ENCODE assay signal across 8 cellular contexts in the genomic region with DNA sequence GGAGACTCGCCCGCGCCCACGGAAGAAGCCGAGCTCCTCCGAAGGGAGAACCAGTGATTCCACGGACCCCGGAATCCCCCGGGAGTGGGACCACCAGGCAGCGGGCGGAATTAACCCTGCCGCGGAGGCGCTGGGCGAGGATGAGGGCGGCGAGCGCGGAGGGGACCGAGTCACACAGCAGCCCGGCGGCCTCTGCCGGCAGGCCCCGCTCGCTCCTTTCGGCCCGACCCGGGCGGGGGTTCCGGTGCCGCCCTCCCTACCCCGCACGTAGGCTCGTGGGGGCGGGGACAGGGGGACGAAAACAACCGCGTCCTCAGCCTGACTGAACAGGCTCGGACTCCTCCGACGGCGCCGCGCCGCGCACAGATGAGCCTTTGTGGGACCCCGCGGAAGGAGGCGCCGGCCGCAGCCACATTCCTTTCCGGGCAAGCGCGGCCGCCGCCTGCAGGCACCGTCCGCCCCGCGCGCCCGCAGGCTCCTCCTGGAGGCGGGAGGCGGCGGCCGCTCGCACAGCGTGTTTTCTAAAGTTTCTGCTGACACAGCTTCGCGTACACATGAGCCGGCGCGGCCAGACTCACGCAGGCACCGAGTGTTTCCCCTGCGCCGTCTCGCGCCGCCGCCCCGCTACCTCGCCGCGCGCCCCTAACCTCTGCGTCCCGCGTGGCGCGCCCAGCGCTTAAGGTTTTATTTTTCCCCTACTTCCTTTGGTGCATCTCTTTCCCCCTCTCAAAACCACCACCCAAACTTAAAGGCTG.
A peak's percentile ranks its signal among the peaks of the same experiment; 100 is the strongest.
DNase-seq lines count a peak whose midpoint lies in the region; TF ChIP-seq lines count a peak whose summit lies in the region.

No MANE protein-coding gene starts in this region.

- H4K20me1 ChIP-seq in GM23248 (ENCODE audit: insufficient read depth), result no peaks in the 10 kb centered on the region

- no peaks in the 10 kb centered on the region for H3K9me2 ChIP-seq in GM23248 (ENCODE audit: insufficient read depth)

- in situ Hi-C loops in GM23248 (cut with MboI), result no loop called here

- peak overlapping the region; percentile 99 for H3K9ac ChIP-seq in GM23248

- H3K27ac ChIP-seq in GM23248, result peak overlapping the region; percentile 99
- peak overlapping the region; percentile 90 for H3K27ac ChIP-seq in KOPT-K1 (ENCODE audit: low read depth, low read length, poor library complexity, severe bottlenecking)

- H2AFZ ChIP-seq in GM23248 (peak overlapping the region; percentile 75), neuron (ENCODE audit: low read depth, low read length) (peak overlapping the region; percentile 80)

- H3K4me3 ChIP-seq in GM23248, result peak overlapping the region; percentile 80
- H3K4me3 ChIP-seq in foreskin fibroblast (ENCODE audit: low read depth in 1 of 2, low read length in 2 of 2), result peak overlapping the region; percentile 55 to 71
- H3K4me3 ChIP-seq in neuron (ENCODE audit: low read length), result peak overlapping the region; percentile 87

- 1 to 2% methylated on average over 54 to 78 of the region's 92 CpGs for WGBS in GM23248 (ENCODE audit: low coverage in 1 of 2, low lambda C conversion rate in 2 of 2, missing lambda C conversion rate in 2 of 2), 2 experiments

- peaks cover 40% of the 10 kb centered on the region for H3F3A ChIP-seq in GM23248 (ENCODE audit: insufficient read depth)

- DNase-seq in GDM1 (lab: John Stamatoyannopoulos, UW) (peak; percentile 83), GM23248 (peak; percentile 96), activated gamma-delta T cell treated with Interleukin-2 at 50 U/mL for 16 hours (peak; percentile 88), foreskin fibroblast (peak; percentile 86 to 94), stromal cell of bone marrow (ENCODE audit: low read depth) (peak; percentile 72)

- peak overlapping the region; percentile 100 for H3K4me2 ChIP-seq in GM23248 (ENCODE audit: unreplicated experiment)

- H3K27me3 ChIP-seq in GM23248 (replicated peaks; ENCODE audit: insufficient read depth) (no peaks in the 10 kb centered on the region), neuron (ENCODE audit: insufficient read depth, low read length) (no peaks in the 10 kb centered on the region)

- TF ChIP-seq POLR2A in Raji (IDR thresholded peaks at IDR 0.05; ENCODE audit: insufficient read depth, low read depth, low read length), result peak; percentile 90

- peaks cover 78% of the 10 kb centered on the region for H3K79me2 ChIP-seq in GM23248 (ENCODE audit: insufficient read depth)

- peak; percentile 32 for TF ChIP-seq CTCF in foreskin fibroblast (IDR thresholded peaks at IDR 0.05; ENCODE audit: low read depth, low read length)

- no peaks in the 10 kb centered on the region for H3K9me3 ChIP-seq in GM23248 (ENCODE audit: low read depth)
- H3K9me3 ChIP-seq in KOPT-K1 (ENCODE audit: insufficient read depth, low read length, poor library complexity, severe bottlenecking), result no peaks in the 10 kb centered on the region
- no peaks in the 10 kb centered on the region for H3K9me3 ChIP-seq in neuron (ENCODE audit: low read length)

- H3K36me3 ChIP-seq in GM23248 (ENCODE audit: low read depth) (no peaks in the 10 kb centered on the region), KOPT-K1 (ENCODE audit: insufficient read depth, low read length) (no peaks in the 10 kb centered on the region), neuron (ENCODE audit: insufficient read depth, low read length) (no peaks in the 10 kb centered on the region)

- H3K4me1 ChIP-seq in GM23248 (ENCODE audit: insufficient read depth) (peaks cover 36% of the 10 kb centered on the region), neuron (ENCODE audit: insufficient read depth, low read length) (peaks cover 22% of the 10 kb centered on the region)

Comparison
In these comparisons a context has a peak if more than half of its experiments do, and no peak if none do; other contexts are left out.
1. Peak in every context shown above with its lines: DNase-seq, H3K4me3 ChIP-seq and H3K27ac ChIP-seq.